21 cellular contexts compared by ENCODE assay signal in genomic region chr2:46841621-46842020, GRCh38.
DNase-seq lines count a peak whose midpoint lies in the region; ATAC-seq, FAIRE-seq and TF ChIP-seq lines count a peak whose summit lies in the region.
"Had no signal": no experiment of that assay in that cellular context is flagged by ENCODE, and none has a peak within 500 bp of the region (broad histone marks: within the 10 kb centered on the region; RNA-seq: fewer than 3 reads in every experiment).

No MANE protein-coding gene starts in this region.

- H3K9ac ChIP-seq in HepG2 (ENCODE audit: insufficient read depth, low read depth, low read length), result no peak overlapping the region

- no peak for TF ChIP-seq POLR2A in right lobe of liver (IDR thresholded peaks at IDR 0.05)
- no peak for TF ChIP-seq POLR2A in HepG2 (IDR thresholded peaks at IDR 0.05; ENCODE audit: insufficient read depth in 1 of 2, low read depth in 2 of 2, low read length in 2 of 2)

- in situ Hi-C loops in HepG2 (cut with HindIII; ENCODE audit: extremely low pct_ligation_motif_present, low pct_unique_long_range_greater_than_20kb), result no loop called here

- no peaks in the 10 kb centered on the region for H3K79me2 ChIP-seq in HepG2 (ENCODE audit: insufficient read depth, low read length)

- POLR2A ChIA-PET in HepG2 (lab: Yijun Ruan, JAX), result no interaction called here

- H3K27me3 ChIP-seq in right lobe of liver (no peaks in the 10 kb centered on the region), HepG2 (ENCODE audit: control insufficient read depth in 1 of 2, insufficient read depth in 2 of 2, low read length in 2 of 2) (peaks cover 4 to 55% of the 10 kb centered on the region in 2 experiments; a peak in 4 of 5 replicates), upper lobe of right lung (no peaks in the 10 kb centered on the region)
- H3K27me3 ChIP-seq: ovary, spleen had no signal

- no peak for TF ChIP-seq RAD21 in HepG2 (CRISPR knock-in tag; IDR thresholded peaks at IDR 0.05)

- no peak for FAIRE-seq in HepG2 (lab: Jason Lieb, UNC)
- FAIRE-seq: A204.1, keratinocyte had no signal

- CTCF ChIA-PET in HepG2 (lab: Yijun Ruan, JAX; ENCODE audit: low intra/inter-chr PET ratio, low total read pairs), result no interaction called here

- no TSS peak for BruUV-seq in HepG2 (replicated peaks; lab: Mats Ljungman, UMichigan)

- H3K4me1 ChIP-seq in right lobe of liver (peaks cover 0 to 10% (median 5%) of the 10 kb centered on the region in 4 donors), HepG2 (ENCODE audit: insufficient read depth, low read length) (peaks cover 7% of the 10 kb centered on the region), upper lobe of right lung (peaks cover 15% of the 10 kb centered on the region)

- no peak overlapping the region for H3K4me2 ChIP-seq in HepG2 (ENCODE audit: low read depth, low read length)
- H3K4me2 ChIP-seq: PC-9 had no signal

- TF ChIP-seq CTCF in right lobe of liver (IDR thresholded peaks at IDR 0.05), result no peak
- no peak for TF ChIP-seq CTCF in HepG2 (CRISPR knock-in tag; IDR thresholded peaks at IDR 0.05)
- TF ChIP-seq CTCF in upper lobe of right lung (IDR thresholded peaks at IDR 0.05), result no peak

- H3K4me3 ChIP-seq in right lobe of liver (no peak overlapping the region), HepG2 (replicated peaks in 1 of 3; ENCODE audit: insufficient read depth in 1 of 3, low read depth in 2 of 3, low read length in 3 of 3) (no peak overlapping the region), upper lobe of right lung (no peak overlapping the region)
- H3K4me3 ChIP-seq: esophagus squamous epithelium, ovary, PC-9, spleen had no signal

- H3K27ac ChIP-seq in right lobe of liver (no peak overlapping the region), HepG2 (ENCODE audit: extremely low read length, insufficient read depth, low read length) (no peak overlapping the region), upper lobe of right lung (no peak overlapping the region)
- H3K27ac ChIP-seq: esophagus squamous epithelium, ovary, PC-9 had no signal

- TF ChIP-seq EP300 in HepG2 (IDR thresholded peaks at IDR 0.05; ENCODE audit: low read depth in 2 of 2, low read length in 2 of 2), result no peak
- TF ChIP-seq EP300 in HepG2 (CRISPR knock-in tag; IDR thresholded peaks at IDR 0.05; ENCODE audit: borderline replicate concordance), result no peak

- ATAC-seq in right lobe of liver (peak; percentile 17 to 46 (median 40)), HepG2 (no peak), left lobe of liver (peak; percentile 33), upper lobe of right lung (peak; percentile 81), HG02610 (IDR thresholded peaks at IDR 0.05; ENCODE audit: unreplicated experiment) (no peak)

- H4K20me1 ChIP-seq in HepG2 (ENCODE audit: insufficient read depth, low read length), result no peaks in the 10 kb centered on the region

- H2AFZ ChIP-seq in HepG2 (ENCODE audit: low read length), result no peak overlapping the region
- H2AFZ ChIP-seq: PC-9 had no signal

- H3K36me3 ChIP-seq in right lobe of liver (no peaks in the 10 kb centered on the region), HepG2 (replicated peaks in 1 of 2; ENCODE audit: control insufficient read depth in 1 of 2, insufficient read depth in 2 of 2, low read length in 2 of 2) (no peaks in the 10 kb centered on the region), upper lobe of right lung (no peaks in the 10 kb centered on the region)
- H3K36me3 ChIP-seq: esophagus squamous epithelium, ovary, spleen had no signal

- 64% methylated on average over 4 of the region's 4 CpGs for WGBS in right lobe of liver (ENCODE audit: insufficient coverage, low coverage, low lambda C conversion rate, missing lambda C conversion rate)
- 38% methylated on average over 4 of the region's 4 CpGs for WGBS in HepG2 (ENCODE audit: low lambda C conversion rate)

- H3K9me3 ChIP-seq in right lobe of liver (no peaks in the 10 kb centered on the region), HepG2 (ENCODE audit: low read length) (no peaks in the 10 kb centered on the region), upper lobe of right lung (no peaks in the 10 kb centered on the region)
- H3K9me3 ChIP-seq: esophagus squamous epithelium, ovary, spleen had no signal

- DNase-seq in right lobe of liver (peak in 2 of 3 donors; percentile 18 to 47), HepG2 (ENCODE audit: low spot score) (no peak), SKM-1 treated with dmso at 0.1 percent for 144 hours (lab: John Stamatoyannopoulos, UW; ENCODE audit: unreplicated experiment) (peak; percentile 45), left lobe of liver (ENCODE audit: low spot score) (no peak), upper lobe of right lung (peak; percentile 43), DMS153 treated with DMSO at 0.1 percent for 48 hours (lab: John Stamatoyannopoulos, UW; ENCODE audit: unreplicated experiment) (no peak)
- no peak for DNase-seq in activated naive CD4-positive, alpha-beta T cell (lab: John Stamatoyannopoulos, UW)
- DNase-seq: activated CD4-positive, CD25-positive, alpha-beta regulatory T cell treated with anti-CD3 and anti-CD28 coated beads, Interleukin-2, amount 50 U/mL, for 72 hours; activated naive CD4-positive, alpha-beta T cell treated with anti-CD3 and anti-CD28 coated beads for 36 hours; COR-L47; esophagus squamous epithelium; KG1; NCI-H1694; NCI-H446 treated with DMSO at 0.1 percent for 48 hours; PC-9; spleen; stimulated activated naive CD4-positive, alpha-beta T cell had no signal

- intact Hi-C loops in right lobe of liver (cut with DNase I) (no loop called here), HepG2 (cut with micrococcal nuclease; ENCODE audit: unreplicated experiment) (no loop called here), upper lobe of right lung (cut with DNase I) (no loop called here)

TF ChIP-seq in HepG2, 621 proteins besides CTCF, POLR2A, EP300 and RAD21:
- TF ChIP-seq KDM5A (IDR thresholded peaks at IDR 0.05; ENCODE audit: borderline replicate concordance, low read length), result no peak
- no peak for TF ChIP-seq POLR2AphosphoS2 (IDR thresholded peaks at IDR 0.05; ENCODE audit: low read depth, low read length)
- no peak for TF ChIP-seq ZNF816 (CRISPR knock-in tag; IDR thresholded peaks at IDR 0.05; ENCODE audit: borderline replicate concordance)
- no peak for TF ChIP-seq ZNF331 (CRISPR knock-in tag; IDR thresholded peaks at IDR 0.05)
- no peak for TF ChIP-seq SNAPC5 (CRISPR knock-in tag; IDR thresholded peaks at IDR 0.05; ENCODE audit: borderline replicate concordance)
- no peak for TF ChIP-seq TSC22D2 (CRISPR knock-in tag; IDR thresholded peaks at IDR 0.05; ENCODE audit: borderline replicate concordance)
- TF ChIP-seq BORCS8-MEF2B (CRISPR knock-in tag; IDR thresholded peaks at IDR 0.05), result no peak

Comparison
In these comparisons a context has a peak if more than half of its experiments do, and no peak if none do; other contexts are left out.
1. ATAC-seq: peak in right lobe of liver (4 of 4), left lobe of liver (single experiment) and upper lobe of right lung (single experiment); none in HepG2 (single experiment) and HG02610 (single experiment).
2. DNase-seq: peak in right lobe of liver (2 of 3), SKM-1 treated with dmso at 0.1 percent for 144 hours (single experiment) and upper lobe of right lung (single experiment); none in HepG2 (single experiment), left lobe of liver (single experiment), activated naive CD4-positive, alpha-beta T cell (0 of 4) and DMS153 treated with DMSO at 0.1 percent for 48 hours (single experiment).